8 cellular contexts compared by ENCODE assay signal in the genomic region with DNA sequence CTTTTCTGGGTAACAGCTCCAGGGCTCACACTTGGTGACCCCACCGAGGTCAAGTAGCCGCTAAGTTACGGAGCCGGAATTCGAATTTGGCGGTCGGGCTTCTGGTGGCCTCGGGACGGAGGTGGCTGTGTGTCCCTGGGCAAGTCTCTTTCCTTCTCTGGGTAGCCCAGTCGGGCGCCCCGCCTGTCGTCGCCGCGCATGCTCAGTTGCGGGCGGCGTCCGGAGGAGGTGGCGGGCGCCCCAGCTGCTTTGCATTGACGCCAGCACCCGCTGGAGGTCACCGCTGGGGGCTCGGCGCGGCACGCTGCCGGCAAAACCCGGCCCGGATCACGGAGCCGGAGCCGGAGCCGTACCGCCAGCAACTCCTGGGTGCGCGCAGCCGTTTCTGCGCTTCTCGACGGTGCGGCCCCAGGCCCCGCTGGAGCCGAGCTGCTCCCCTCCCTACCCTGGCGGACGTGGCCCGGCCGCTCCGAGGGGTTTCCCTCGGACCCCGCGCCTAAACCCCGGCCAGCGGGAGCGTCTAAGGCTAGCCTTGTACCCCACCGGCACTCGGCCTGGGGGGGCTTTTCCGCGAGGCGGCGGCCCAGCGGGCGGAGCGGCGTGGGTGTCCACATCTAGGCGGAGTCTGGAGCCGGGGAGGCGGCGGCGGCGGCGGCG. TPM values are rescaled to one million over a fixed set of nuclear protein-coding genes. Genes with fewer than 3 reads are reported as not detected.
DNase-seq lines count a peak whose midpoint lies in the region; ATAC-seq and TF ChIP-seq lines count a peak whose summit lies in the region.

No MANE protein-coding gene starts in this region.

- CTCF ChIA-PET in activated naive CD4-positive, alpha-beta T cell treated with anti-CD3 and anti-CD28 coated beads, Interleukin-2, amount 10 ng/mL, durations not matched to agents 7 days and 5 days (lab: Charles Lee), result interaction anchor here (0.6 to 2.3 kb wide), 4 partner anchors 15 to 188 kb away, joined by 4 to 6 read pairs (median 5); no protein-coding TSS in a partner anchor

- H3K36me3 ChIP-seq in MM.1S (replicated peaks; ENCODE audit: insufficient read depth, low read length) (no peaks in the 10 kb centered on the region), testis (ENCODE audit: low read depth, missing control alignments) (no peaks in the 10 kb centered on the region)

- H3K4me3 Mint-ChIP-seq in activated naive CD4-positive, alpha-beta T cell treated with anti-CD3 and anti-CD28 coated beads, Interleukin-2, amount 10 ng/mL, durations not matched to agents 7 days and 5 days, result peak overlapping the region; percentile 89

- no peaks in the 10 kb centered on the region for H4K20me1 ChIP-seq in MM.1S (ENCODE audit: insufficient read depth, low read length)

- 0% methylated on average over 6 to 63 of the region's 75 CpGs for whole genome bisulfite sequencing in testis, 2 donors

- H2AFZ ChIP-seq in MM.1S (ENCODE audit: low read length), result peak overlapping the region; percentile 94

- H3K4me3 ChIP-seq in MM.1S (ENCODE audit: low read length), result peak overlapping the region; percentile 97
- peak overlapping the region; percentile 78 to 83 for H3K4me3 ChIP-seq in testis

- no peaks in the 10 kb centered on the region for H3K9me2 ChIP-seq in MM.1S (replicated peaks; ENCODE audit: insufficient read depth, low read length)

- H3K9me3 Mint-ChIP-seq in activated naive CD4-positive, alpha-beta T cell treated with anti-CD3 and anti-CD28 coated beads, Interleukin-2, amount 10 ng/mL, durations not matched to agents 7 days and 5 days, result no peaks in the 10 kb centered on the region

- intact Hi-C loops in testis (cut with DNase I; ENCODE audit: low total_unique reads), result no loop called here

- DNase-seq in GF-D8 (lab: John Stamatoyannopoulos, UW), result peak; percentile 89
- DNase-seq in HCEC 1CT, result peak; percentile 93
- peak; percentile 98 for DNase-seq in MM.1S
- DNase-seq in SIG-M5 treated with dmso at 0.1 percent for 504 hours (lab: John Stamatoyannopoulos, UW; ENCODE audit: unreplicated experiment), result peak; percentile 89
- peak; percentile 95 for DNase-seq in activated naive CD4-positive, alpha-beta T cell treated with anti-CD3 and anti-CD28 coated beads, Interleukin-2, amount 10 ng/mL, durations not matched to agents 7 days and 5 days
- peak; percentile 98 for DNase-seq in glomerular visceral epithelial cell (ENCODE audit: extremely low spot score)
- DNase-seq in omental fat pad (ENCODE audit: low spot score), result peak; percentile 67
- DNase-seq in testis, result peak; percentile 94

- H3K4me2 ChIP-seq in MM.1S (ENCODE audit: low read depth, low read length), result peak overlapping the region; percentile 82; the same call in 1 of the 2 replicates

- peak; percentile 87 for ATAC-seq in omental fat pad (ENCODE audit: low FRiP score)

- H3K79me2 ChIP-seq in MM.1S (ENCODE audit: low read length), result peaks cover 12% of the 10 kb centered on the region; the same call in 1 of the 2 replicates

- TF ChIP-seq POLR2A in testis (IDR thresholded peaks at IDR 0.05), result no peak

- H3K27ac ChIP-seq in MM.1S (ENCODE audit: low read length) (peak overlapping the region; percentile 91), testis (peak overlapping the region; percentile 91 to 92)

- no peaks in the 10 kb centered on the region for H3K36me3 Mint-ChIP-seq in activated naive CD4-positive, alpha-beta T cell treated with anti-CD3 and anti-CD28 coated beads, Interleukin-2, amount 10 ng/mL, durations not matched to agents 7 days and 5 days

- no peaks in the 10 kb centered on the region; the same call in 1 of the 2 replicates for H3K4me1 ChIP-seq in MM.1S (ENCODE audit: low read length)
- H3K4me1 ChIP-seq in testis, result peaks cover 20% of the 10 kb centered on the region

- H3K9me3 ChIP-seq in MM.1S (replicated peaks; ENCODE audit: insufficient read depth, low read length), result no peaks in the 10 kb centered on the region
- H3K9me3 ChIP-seq in testis, result no peaks in the 10 kb centered on the region

- TF ChIP-seq CTCF in MM.1S (IDR thresholded peaks at IDR 0.05; ENCODE audit: low read length) (no peak), omental fat pad (IDR thresholded peaks at IDR 0.05) (no peak), testis (IDR thresholded peaks at IDR 0.05) (peak in 2 of 3 experiments; percentile 33 to 40)

- peak overlapping the region; percentile 97 for H3K27ac Mint-ChIP-seq in activated naive CD4-positive, alpha-beta T cell treated with anti-CD3 and anti-CD28 coated beads, Interleukin-2, amount 10 ng/mL, durations not matched to agents 7 days and 5 days

- peak overlapping the region; percentile 85 for H3K9ac ChIP-seq in MM.1S (ENCODE audit: low read length)

- 0 out of 2 replicates have a peak, but pooled peaks cover 3% of the 10 kb centered on the region for H3F3A ChIP-seq in MM.1S (ENCODE audit: insufficient read depth, low read length)

- H3K4me1 Mint-ChIP-seq in activated naive CD4-positive, alpha-beta T cell treated with anti-CD3 and anti-CD28 coated beads, Interleukin-2, amount 10 ng/mL, durations not matched to agents 7 days and 5 days, result peaks cover 49% of the 10 kb centered on the region

- H3K27me3 ChIP-seq in MM.1S (replicated peaks; ENCODE audit: insufficient read depth, low read length), result no peaks in the 10 kb centered on the region
- H3K27me3 ChIP-seq in testis, result no peaks in the 10 kb centered on the region

- peaks cover 38% of the 10 kb centered on the region for H3K27me3 Mint-ChIP-seq in activated naive CD4-positive, alpha-beta T cell treated with anti-CD3 and anti-CD28 coated beads, Interleukin-2, amount 10 ng/mL, durations not matched to agents 7 days and 5 days

RNA-seq across cellular contexts. Expression of a gene that starts 0.5 kb away (rescaled TPM):
- total RNA-seq in omental fat pad, result 10 to 100 TPM; 61.0 to 86.5 (median 79.0) TPM
- total RNA-seq in testis, result 10 to 100 TPM; 67.3 to 67.8 TPM
- polyA plus RNA-seq in testis (ENCODE audit: insufficient read depth, low read depth, low replicate concordance), result 27.8 TPM

Comparison
In these comparisons a context has a peak if more than half of its experiments do, and no peak if none do; other contexts are left out.
1. Peak in every context shown above with its lines: DNase-seq, ATAC-seq, H3K4me3 ChIP-seq and H3K27ac ChIP-seq.
2. CTCF ChIP-seq: peak in testis (2 of 3); none in MM.1S (single experiment) and omental fat pad (0 of 3).